26 cellular contexts compared by ENCODE assay signal in genomic region chr11:61132646-61133045, GRCh38. TPM values are rescaled to one million over a fixed set of nuclear protein-coding genes. Genes with fewer than 3 reads are reported as not detected.
"Had no signal": no experiment of that assay in that cellular context is flagged by ENCODE, and none has a peak within 500 bp of the region (broad histone marks: within the 10 kb centered on the region; RNA-seq: fewer than 3 reads in every experiment).

No MANE protein-coding gene starts in this region.

- ATAC-seq: heart left ventricle, left lobe of liver, lower lobe of right lung, natural killer cell, right cardiac atrium, upper lobe of right lung had no signal

- H3K36me3 ChIP-seq: neural progenitor cell, ovary had no signal

- H3K27ac ChIP-seq: dorsolateral prefrontal cortex, heart left ventricle, lower lobe of right lung, neural progenitor cell, tibial artery, upper lobe of right lung, vagina had no signal

- H3K9me3 Mint-ChIP-seq: memory B cell; mesothelial cell of epicardium; natural killer cell; neural progenitor cell; stimulated activated naive CD8-positive, alpha-beta T cell treated with anti-CD3 and anti-CD28 coated beads, Interleukin-15, Interleukin-2, amounts not matched to agents 100 ng/mL and 50 ng/mL, for 24 hours had no signal

- H3K36me3 Mint-ChIP-seq: natural killer cell had no signal

- H3K4me3 Mint-ChIP-seq: memory B cell; mesothelial cell of epicardium; natural killer cell; neural progenitor cell; stimulated activated memory B cell treated with anti-CD40 and anti-IgM and Interleukin-4, amounts not matched to agents 10 μg/mL and 1 μg/mL and 100 μg/mL, for 72 hours; stimulated activated naive CD8-positive, alpha-beta T cell treated with anti-CD3 and anti-CD28 coated beads, Interleukin-15, Interleukin-2, amounts not matched to agents 100 ng/mL and 50 ng/mL, for 24 hours had no signal

- DNase-seq: cortex of kidney; dorsolateral prefrontal cortex; effector CD8-positive, alpha-beta T cell; foreskin melanocyte; heart left ventricle; hippocampal formation; kidney glomerular epithelial cell; lower lobe of right lung; natural killer cell; nucleus accumbens; ovary; small intestine; stimulated activated CD4-positive, alpha-beta T cell treated with anti-CD3 and anti-CD28 coated beads, Interleukin-4, amount 100 ng/mL, for 1 hour; stimulated activated CD8-positive, alpha-beta memory T cell treated with anti-CD3 and anti-CD28 coated beads, Interleukin-4, amount 100 ng/mL, for 48 hours had no signal

- H3K4me3 ChIP-seq: dorsolateral prefrontal cortex, heart left ventricle, lower lobe of right lung, neural progenitor cell, ovary, tibial artery, upper lobe of right lung, vagina had no signal

- H3K9ac ChIP-seq: neural progenitor cell had no signal

- H3K9me3 ChIP-seq: heart left ventricle, lower lobe of right lung, ovary, tibial artery, upper lobe of right lung, vagina had no signal

- H3K27me3 Mint-ChIP-seq: memory B cell; stimulated activated memory B cell treated with anti-CD40 and anti-IgM and Interleukin-4, amounts not matched to agents 10 μg/mL and 1 μg/mL and 100 μg/mL, for 72 hours; stimulated activated naive CD8-positive, alpha-beta T cell treated with anti-CD3 and anti-CD28 coated beads, Interleukin-15, Interleukin-2, amounts not matched to agents 100 ng/mL and 50 ng/mL, for 24 hours had no signal

- FAIRE-seq: small intestine had no signal

- H3K27ac Mint-ChIP-seq: memory B cell; mesothelial cell of epicardium; natural killer cell; neural progenitor cell; stimulated activated memory B cell treated with anti-CD40 and anti-IgM and Interleukin-4, amounts not matched to agents 10 μg/mL and 1 μg/mL and 100 μg/mL, for 72 hours; stimulated activated naive CD8-positive, alpha-beta T cell treated with anti-CD3 and anti-CD28 coated beads, Interleukin-15, Interleukin-2, amounts not matched to agents 100 ng/mL and 50 ng/mL, for 24 hours had no signal

RNA-seq across cellular contexts. Expression of gene CD5, which starts 30.4 kb away (rescaled TPM):
- total RNA-seq: mesothelial cell of epicardium, myocyte, temporal lobe had no signal
